ENCODE assay signal across 8 cellular contexts in genomic region chr6:122381494-122382083, GRCh38. TPM values are rescaled to one million over a fixed set of nuclear protein-coding genes. Genes with fewer than 3 reads are reported as not detected.
DNase-seq lines count a peak whose midpoint lies in the region; ATAC-seq and TF ChIP-seq lines count a peak whose summit lies in the region.

No MANE protein-coding gene starts in this region.

- H3K9me3 ChIP-seq in right lobe of liver, result no peaks in the 10 kb centered on the region

- DNase-seq in AG20443 (ENCODE audit: low spot score), result peak; percentile 79
- DNase-seq in NCI-H2171 (lab: John Stamatoyannopoulos, UW), result peak; percentile 52
- DNase-seq in activated CD4-positive, CD25-positive, alpha-beta regulatory T cell treated with anti-CD3 and anti-CD28 coated beads, Interleukin-2, amount 50 U/mL, for 16 hours (ENCODE audit: low read depth, low spot score), result peak; percentile 33
- DNase-seq in dedifferentiated amniotic fluid mesenchymal stem cell (ENCODE audit: extremely low spot score), result peak; percentile 79
- DNase-seq in right lobe of liver, result peak in 2 of 3 donors; percentile 34 to 53
- peak; percentile 16 for DNase-seq in stimulated activated CD8-positive, alpha-beta memory T cell treated with anti-CD3 and anti-CD28 coated beads, Interleukin-12 subunit alpha, Interleukin-12 subunit beta, amount 100 ng/mL, for 24 hours (ENCODE audit: extremely low read depth)

- TF ChIP-seq POLR2A in right lobe of liver (IDR thresholded peaks at IDR 0.05), result no peak

- TF ChIP-seq CTCF in right lobe of liver (IDR thresholded peaks at IDR 0.05), result peak; percentile 68 to 81 (median 75)

- ATAC-seq in GM18867 (IDR thresholded peaks at IDR 0.05; ENCODE audit: unreplicated experiment), result peak; percentile 100
- peak; percentile 98 for ATAC-seq in HG03064 (IDR thresholded peaks at IDR 0.05; ENCODE audit: low read depth, unreplicated experiment)
- peak; percentile 94 to 98 (median 96) for ATAC-seq in right lobe of liver

- H3K4me1 ChIP-seq in right lobe of liver, result no peaks in the 10 kb centered on the region

- intact Hi-C loops in right lobe of liver (cut with DNase I), result loop anchor here (10.0 kb wide), 2 partner anchors 143 to 153 kb away; no protein-coding TSS in a partner anchor

- WGBS in right lobe of liver (ENCODE audit: insufficient coverage, low coverage, low lambda C conversion rate, missing lambda C conversion rate), result 4% methylated on average over 6 of the region's 6 CpGs

- no peak overlapping the region for H3K4me3 ChIP-seq in right lobe of liver

- no peaks in the 10 kb centered on the region for H3K27me3 ChIP-seq in right lobe of liver

- H3K27ac ChIP-seq in right lobe of liver, result no peak overlapping the region

- H3K36me3 ChIP-seq in right lobe of liver, result no peaks in the 10 kb centered on the region

RNA-seq across cellular contexts. Expression of gene HSF2, which starts 17.9 kb away (rescaled TPM):
- total RNA-seq in right lobe of liver, result 1 to 10 TPM; 2.6 to 4.7 (median 3.3) TPM

Comparison
In these comparisons a context has a peak if more than half of its experiments do, and no peak if none do; other contexts are left out.
1. DNase-seq: peak in every context shown above with its lines; median percentile 79 in AG20443; 79 in dedifferentiated amniotic fluid mesenchymal stem cell; 52 in NCI-H2171; 44 in right lobe of liver; 33 in activated CD4-positive, CD25-positive, alpha-beta regulatory T cell treated with anti-CD3 and anti-CD28 coated beads, Interleukin-2, amount 50 U/mL, for 16 hours; 16 in stimulated activated CD8-positive, alpha-beta memory T cell treated with anti-CD3 and anti-CD28 coated beads, Interleukin-12 subunit alpha, Interleukin-12 subunit beta, amount 100 ng/mL, for 24 hours.